ENCODE assay signal across 8 cellular contexts in the genomic region with DNA sequence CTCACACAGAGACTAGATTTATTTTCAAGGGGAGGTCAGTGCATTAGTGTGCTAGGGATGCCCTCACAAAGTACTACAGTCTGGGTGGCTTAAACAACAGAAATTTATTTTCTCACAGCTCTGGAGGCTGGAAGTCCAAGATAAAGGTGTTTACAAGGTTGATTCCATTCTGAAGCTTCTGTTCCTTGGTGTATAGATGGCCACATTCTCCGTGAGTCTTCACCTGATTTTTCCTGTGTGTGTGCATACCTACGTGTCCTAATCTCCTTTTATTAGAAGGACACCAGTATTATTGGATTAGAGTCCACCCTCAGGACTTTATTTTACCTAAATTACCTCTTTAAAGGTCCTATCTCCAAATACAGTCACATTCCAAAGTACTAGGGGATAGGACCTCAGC.
"Had no signal": no experiment of that assay in that cellular context is flagged by ENCODE, and none has a peak within 500 bp of the region (broad histone marks: within the 10 kb centered on the region; RNA-seq: fewer than 3 reads in every experiment).

No MANE protein-coding gene starts in this region.

- H3K27ac ChIP-seq: GM23248, KMS-11 had no signal

- H3K4me3 ChIP-seq: GM23248 had no signal

- H3K4me2 ChIP-seq: KMS-11 had no signal

- H2AFZ ChIP-seq: GM23248 had no signal

- H3K9ac ChIP-seq: GM23248, KMS-11 had no signal

- DNase-seq: GM23248, GOT3, H9, HCEC 1CT, KBM-7 had no signal

- FAIRE-seq: H54, HTR-8/SVneo had no signal
